In the genomic region with DNA sequence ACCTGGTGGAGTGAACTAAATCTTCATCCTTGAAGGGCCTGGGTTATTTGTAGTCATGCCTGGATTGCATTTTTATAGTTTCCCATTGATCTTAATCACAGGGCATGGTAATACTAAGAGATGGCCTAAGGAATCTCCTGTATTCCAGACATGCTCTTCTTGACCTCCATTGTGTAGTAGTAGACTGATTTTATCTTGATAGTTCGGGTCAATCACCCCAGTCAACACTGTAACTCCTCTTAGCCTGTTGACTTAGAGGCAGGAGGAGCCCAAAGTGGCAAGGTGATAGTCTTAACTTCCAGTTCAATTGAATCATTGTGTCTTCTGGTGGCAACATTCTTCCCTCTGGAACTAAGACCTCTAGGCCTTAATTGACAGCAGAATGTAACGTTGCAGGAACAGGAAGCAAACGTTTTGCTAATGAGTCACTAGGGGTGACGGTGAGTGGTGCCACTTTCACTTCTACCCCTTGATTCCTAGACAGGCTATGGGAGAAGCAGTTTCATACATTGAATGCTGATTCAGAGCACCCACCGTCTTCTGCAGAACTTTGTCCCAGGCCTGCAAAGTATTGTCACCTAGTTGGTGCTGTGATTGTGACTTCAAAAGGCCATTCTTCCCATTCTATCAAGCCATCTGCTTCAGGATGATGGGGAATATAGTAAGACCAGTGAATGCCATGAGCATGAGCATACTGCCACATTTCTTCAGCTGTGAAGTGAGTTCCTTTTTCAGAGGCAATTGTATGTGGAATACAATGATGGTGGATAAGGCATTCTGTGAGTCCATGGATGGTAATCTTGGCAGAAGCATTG, we compare ENCODE assay signal across 9 cellular contexts. TPM values are rescaled to one million over a fixed set of nuclear protein-coding genes. Genes with fewer than 3 reads are reported as not detected.
DNase-seq lines count a peak whose midpoint lies in the region; ATAC-seq and TF ChIP-seq lines count a peak whose summit lies in the region.
"Had no signal": no experiment of that assay in that cellular context is flagged by ENCODE, and none has a peak within 500 bp of the region (broad histone marks: within the 10 kb centered on the region; RNA-seq: fewer than 3 reads in every experiment).

No MANE protein-coding gene starts in this region.

- peak overlapping the region in 1 of 2 experiments; percentile 32 for H3K23ac ChIP-seq in mesenchymal stem cell (ENCODE audit: low read length in 2 of 2)

- peak overlapping the region in 1 of 2 experiments; percentile 0 for H3K18ac ChIP-seq in mesenchymal stem cell (ENCODE audit: low read depth in 1 of 2, low read length in 2 of 2)

- no peak overlapping the region for H2AK5ac ChIP-seq in mesenchymal stem cell (ENCODE audit: low read length, severe bottlenecking)

- no peaks in the 10 kb centered on the region for H3K9me3 ChIP-seq in mesenchymal stem cell (ENCODE audit: control insufficient read depth, low read length)
- H3K9me3 ChIP-seq: Peyer's patch had no signal

- H3K36me3 Mint-ChIP-seq in activated CD8-positive, alpha-beta T cell treated with anti-CD3 and anti-CD28 coated beads, Interleukin-2, amount 10 ng/mL, durations not matched to agents 7 days and 5 days (ENCODE audit: low read depth), result peaks cover 4% of the 10 kb centered on the region

- H4K91ac ChIP-seq in mesenchymal stem cell (ENCODE audit: low read length), result no peak overlapping the region

- H3K4me1 Mint-ChIP-seq in activated CD8-positive, alpha-beta T cell treated with anti-CD3 and anti-CD28 coated beads, Interleukin-2, amount 10 ng/mL, durations not matched to agents 7 days and 5 days (ENCODE audit: low read depth), result peaks cover 12% of the 10 kb centered on the region

- CTCF ChIA-PET in activated CD8-positive, alpha-beta T cell treated with anti-CD3 and anti-CD28 coated beads, Interleukin-2, amount 10 ng/mL, durations not matched to agents 7 days and 5 days (lab: Charles Lee), result no interaction called here

- H2BK12ac ChIP-seq in mesenchymal stem cell (ENCODE audit: low read length in 2 of 2), result peak overlapping the region in 1 of 2 experiments; percentile 21

- WGBS in mesenchymal stem cell, result 9% methylated on average over 5 of the region's 5 CpGs

- H2AFZ ChIP-seq in mesenchymal stem cell (ENCODE audit: low read depth, low read length), result peak overlapping the region; percentile 74

- H3K27ac ChIP-seq in mesenchymal stem cell (ENCODE audit: low read length, poor library complexity, severe bottlenecking) (peak overlapping the region; percentile 56), coronary artery (no peak overlapping the region)

- no peak for TF ChIP-seq POLR2A in erythroblast (IDR thresholded peaks at IDR 0.05; ENCODE audit: low read length)

- no peak overlapping the region for H3K14ac ChIP-seq in mesenchymal stem cell (ENCODE audit: low read length in 2 of 2)

- POLR2A ChIA-PET in activated CD8-positive, alpha-beta T cell treated with anti-CD3 and anti-CD28 coated beads, Interleukin-2, amount 10 ng/mL, durations not matched to agents 7 days and 5 days (lab: Charles Lee), result no interaction called here

- H3K4me3 Mint-ChIP-seq in activated CD8-positive, alpha-beta T cell treated with anti-CD3 and anti-CD28 coated beads, Interleukin-2, amount 10 ng/mL, durations not matched to agents 7 days and 5 days, result no peak overlapping the region

- no peak overlapping the region for H2BK5ac ChIP-seq in mesenchymal stem cell (ENCODE audit: low read depth, low read length, poor library complexity, severe bottlenecking)

- H3K79me1 ChIP-seq in mesenchymal stem cell (replicated peaks; ENCODE audit: low read length, poor library complexity, severe bottlenecking), result no peaks in the 10 kb centered on the region

- no peak overlapping the region for H2BK120ac ChIP-seq in mesenchymal stem cell (ENCODE audit: low read depth, low read length)

- no peak for TF ChIP-seq CTCF in coronary artery (IDR thresholded peaks at IDR 0.05)

- no peak overlapping the region for H3K27ac Mint-ChIP-seq in activated CD8-positive, alpha-beta T cell treated with anti-CD3 and anti-CD28 coated beads, Interleukin-2, amount 10 ng/mL, durations not matched to agents 7 days and 5 days

- H4K8ac ChIP-seq in mesenchymal stem cell (ENCODE audit: low read length), result peak overlapping the region; percentile 79

- peak; percentile 40 for DNase-seq in activated CD8-positive, alpha-beta T cell treated with anti-CD3 and anti-CD28 coated beads, Interleukin-2, amount 10 ng/mL, durations not matched to agents 7 days and 5 days
- peak; percentile 80 for DNase-seq in mesenchymal stem cell
- DNase-seq in coronary artery (ENCODE audit: low spot score), result no peak
- no peak for DNase-seq in erythroblast (lab: John Stamatoyannopoulos, UW)
- no peak for DNase-seq in NCI-H510A treated with DMSO at 0.1 percent for 48 hours (lab: John Stamatoyannopoulos, UW)

- H3K4me3 ChIP-seq in mesenchymal stem cell (ENCODE audit: insufficient read depth in 1 of 2, low read depth in 1 of 2, low read length in 2 of 2), result no peak overlapping the region
- no peak overlapping the region for H3K4me3 ChIP-seq in coronary artery
- H3K4me3 ChIP-seq: Peyer's patch had no signal

- peaks cover 6% of the 10 kb centered on the region for H3K4me1 ChIP-seq in mesenchymal stem cell (ENCODE audit: control insufficient read depth, insufficient read depth, low read depth, low read length)
- H3K4me1 ChIP-seq: Peyer's patch had no signal

- peaks cover 2% of the 10 kb centered on the region for H3K27me3 Mint-ChIP-seq in activated CD8-positive, alpha-beta T cell treated with anti-CD3 and anti-CD28 coated beads, Interleukin-2, amount 10 ng/mL, durations not matched to agents 7 days and 5 days (ENCODE audit: low read depth)

- ATAC-seq in GM18858 (IDR thresholded peaks at IDR 0.05; ENCODE audit: unreplicated experiment) (peak; percentile 69), HG03378 (IDR thresholded peaks at IDR 0.05; ENCODE audit: unreplicated experiment) (peak; percentile 93), HG03139 (IDR thresholded peaks at IDR 0.05; ENCODE audit: unreplicated experiment) (no peak)
- ATAC-seq in activated CD8-positive, alpha-beta T cell treated with anti-CD3 and anti-CD28 coated beads, Interleukin-2, amount 10 ng/mL, durations not matched to agents 7 days and 5 days, result peak; percentile 39

- H2BK15ac ChIP-seq in mesenchymal stem cell (ENCODE audit: low read depth, poor library complexity, severe bottlenecking), result no peak overlapping the region

- no peak overlapping the region for H3K9ac ChIP-seq in mesenchymal stem cell (ENCODE audit: low read length)

- H3K36me3 ChIP-seq in mesenchymal stem cell (ENCODE audit: control insufficient read depth in 1 of 2, insufficient read depth in 2 of 2, low read depth in 1 of 2, low read length in 2 of 2), result no peaks in the 10 kb centered on the region
- H3K36me3 ChIP-seq: Peyer's patch had no signal

- peak overlapping the region in 1 of 2 experiments; percentile 51 for H3K4ac ChIP-seq in mesenchymal stem cell (ENCODE audit: low read depth in 1 of 2, low read length in 2 of 2)

- no peaks in the 10 kb centered on the region for H3K9me3 Mint-ChIP-seq in activated CD8-positive, alpha-beta T cell treated with anti-CD3 and anti-CD28 coated beads, Interleukin-2, amount 10 ng/mL, durations not matched to agents 7 days and 5 days (ENCODE audit: insufficient read depth)

- no peak overlapping the region for H3K4me2 ChIP-seq in mesenchymal stem cell (ENCODE audit: low read length, poor library complexity, severe bottlenecking)

- no peaks in the 10 kb centered on the region for H3K27me3 ChIP-seq in mesenchymal stem cell (ENCODE audit: control insufficient read depth in 1 of 2, insufficient read depth in 1 of 2, low read length in 2 of 2)
- H3K27me3 ChIP-seq: Peyer's patch had no signal

RNA-seq across cellular contexts. Expression of gene PAPSS2, which starts 24.0 kb away (rescaled TPM):
- total RNA-seq in activated CD8-positive, alpha-beta T cell treated with anti-CD3 and anti-CD28 coated beads, Interleukin-2, amount 10 ng/mL, durations not matched to agents 7 days and 5 days, result under 1 TPM in 1 of 2 experiments, not detected in 1; 0.08 TPM
- polyA plus RNA-seq in mesenchymal stem cell (2013, experiment 1 of 2), result 79.7 TPM
- 80.1 TPM for polyA plus RNA-seq in mesenchymal stem cell (2013, experiment 2 of 2)

Comparison
In these comparisons a context has a peak if more than half of its experiments do, and no peak if none do; other contexts are left out.
1. DNase-seq: peak in activated CD8-positive, alpha-beta T cell treated with anti-CD3 and anti-CD28 coated beads, Interleukin-2, amount 10 ng/mL, durations not matched to agents 7 days and 5 days (single experiment) and mesenchymal stem cell (single experiment); none in coronary artery (single experiment), erythroblast (0 of 2) and NCI-H510A treated with DMSO at 0.1 percent for 48 hours (single experiment).